In the genomic region with DNA sequence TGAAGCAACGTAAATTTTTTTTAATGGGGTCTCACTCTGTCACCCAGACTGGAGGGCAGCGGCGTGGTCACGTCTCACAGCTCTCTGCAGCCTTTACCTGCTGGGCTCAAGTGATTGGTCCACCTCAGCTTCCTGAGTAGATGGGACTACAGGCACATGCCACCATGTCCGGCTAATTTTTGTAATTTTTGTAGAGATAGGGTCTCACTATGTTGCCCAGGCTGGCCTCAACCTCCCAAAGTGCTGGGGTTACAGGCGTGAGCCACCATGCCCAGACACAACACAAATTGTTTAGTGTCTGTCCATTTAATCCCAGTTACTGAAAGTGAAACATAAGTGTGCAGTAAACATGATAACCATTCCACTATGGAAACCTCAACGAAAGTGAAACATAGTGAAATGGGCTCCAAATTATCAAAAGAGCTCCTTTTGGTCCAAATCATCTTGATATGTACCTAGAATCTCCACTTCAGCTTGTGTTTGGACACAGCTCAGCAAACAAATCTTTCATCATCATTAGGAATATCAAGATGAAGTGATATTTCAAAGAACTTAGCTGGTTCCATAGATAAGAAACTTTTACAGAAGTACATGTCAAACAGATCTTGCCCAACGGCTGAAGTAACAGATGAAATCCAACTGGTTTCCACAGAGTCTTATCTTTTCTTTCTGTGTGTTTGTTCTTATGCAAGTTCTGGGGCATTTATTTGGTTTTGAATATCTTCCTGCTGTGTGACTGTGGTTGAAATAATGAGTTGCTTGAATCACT, we compare ENCODE assay signal across 9 cellular contexts. TPM values are rescaled to one million over a fixed set of nuclear protein-coding genes. Genes with fewer than 3 reads are reported as not detected.
A peak's percentile ranks its signal among the peaks of the same experiment; 100 is the strongest.
DNase-seq lines count a peak whose midpoint lies in the region; ATAC-seq, FAIRE-seq and TF ChIP-seq lines count a peak whose summit lies in the region.
"Had no signal": no experiment of that assay in that cellular context is flagged by ENCODE, and none has a peak within 500 bp of the region (broad histone marks: within the 10 kb centered on the region; RNA-seq: fewer than 3 reads in every experiment).

No MANE protein-coding gene starts in this region.

- H4K20me1 ChIP-seq in KMS-11 (ENCODE audit: insufficient read depth) = no peaks in the 10 kb centered on the region
- H4K20me1 ChIP-seq in astrocyte (ENCODE audit: insufficient read depth, low read length) = no peaks in the 10 kb centered on the region

- H3K27me3 ChIP-seq in KMS-11 (ENCODE audit: insufficient read depth, low read depth) (no peaks in the 10 kb centered on the region), astrocyte (ENCODE audit: insufficient read depth, low read length) (no peaks in the 10 kb centered on the region)

- H3K9me3 Mint-ChIP-seq in astrocyte (ENCODE audit: unreplicated experiment) (no peaks in the 10 kb centered on the region), mesothelial cell of epicardium (no peaks in the 10 kb centered on the region)

- no peak for TF ChIP-seq CTCF in 22Rv1 (IDR thresholded peaks at IDR 0.05)
- TF ChIP-seq CTCF in KMS-11 (conservative IDR thresholded peaks at IDR 0.05; ENCODE audit: low read depth, low read length) = no peak
- TF ChIP-seq CTCF in astrocyte (IDR thresholded peaks at IDR 0.05; ENCODE audit: insufficient read depth, low read depth, low read length) = no peak
- no peak for TF ChIP-seq CTCF in mesothelial cell of epicardium (IDR thresholded peaks at IDR 0.05; ENCODE audit: unreplicated experiment)

- peaks cover 18% of the 10 kb centered on the region for H3K4me1 ChIP-seq in KMS-11 (ENCODE audit: low read depth, poor library complexity, severe bottlenecking)
- H3K4me1 ChIP-seq in astrocyte (ENCODE audit: insufficient read depth, low read length) = peaks cover 10% of the 10 kb centered on the region

- ATAC-seq in HG03097 (IDR thresholded peaks at IDR 0.05; ENCODE audit: low FRiP score, unreplicated experiment) (no peak), GM21447 (IDR thresholded peaks at IDR 0.05; ENCODE audit: unreplicated experiment) (no peak)

- no peaks in the 10 kb centered on the region for H3K27me3 Mint-ChIP-seq in astrocyte (ENCODE audit: low read depth, unreplicated experiment)
- no peaks in the 10 kb centered on the region for H3K27me3 Mint-ChIP-seq in mesothelial cell of epicardium (ENCODE audit: low read depth)

- H3K4me3 Mint-ChIP-seq in astrocyte (ENCODE audit: unreplicated experiment) = no peak overlapping the region
- H3K4me3 Mint-ChIP-seq in mesothelial cell of epicardium = no peak overlapping the region

- H3K36me3 Mint-ChIP-seq in astrocyte (ENCODE audit: low read depth, unreplicated experiment) (no peaks in the 10 kb centered on the region), mesothelial cell of epicardium (no peaks in the 10 kb centered on the region)

- H3K27ac Mint-ChIP-seq in astrocyte (ENCODE audit: unreplicated experiment) (peak overlapping the region; percentile 26), mesothelial cell of epicardium (peak overlapping the region; percentile 1)

- H3K79me2 ChIP-seq in KMS-11 (ENCODE audit: insufficient read depth, low read depth) = no peaks in the 10 kb centered on the region
- no peaks in the 10 kb centered on the region for H3K79me2 ChIP-seq in astrocyte (ENCODE audit: insufficient read depth, low read length)

- H2AFZ ChIP-seq in KMS-11 (ENCODE audit: low read depth) (no peak overlapping the region), astrocyte (ENCODE audit: low read depth, low read length) (no peak overlapping the region)

- H3K27ac ChIP-seq in 22Rv1 = peak overlapping the region; percentile 95
- H3K27ac ChIP-seq in KMS-11 = no peak overlapping the region
- no peak overlapping the region for H3K27ac ChIP-seq in astrocyte (ENCODE audit: low read depth, low read length)

- H3K4me3 ChIP-seq in KMS-11 (IDR thresholded peaks at IDR 0.05; ENCODE audit: insufficient read depth, low read depth, low read length) (no peak overlapping the region), astrocyte (ENCODE audit: insufficient read depth, low read depth, low read length) (no peak overlapping the region)

- peak; percentile 80 for DNase-seq in astrocyte (ENCODE audit: low read depth)
- no peak for DNase-seq in mesothelial cell of epicardium (ENCODE audit: low spot score in 2 of 2, unreplicated experiment in 2 of 2)
- no peak for DNase-seq in activated naive CD4-positive, alpha-beta T cell treated with Interleukin-2 at 50 U/mL for 16 hours
- no peak for DNase-seq in 8988T
- DNase-seq: NCI-H82 had no signal

- no peaks in the 10 kb centered on the region for H3K9me3 ChIP-seq in astrocyte (ENCODE audit: insufficient read depth, low read depth, low read length)

- peak overlapping the region; percentile 1; the same call in 1 of the 2 replicates for H3K4me2 ChIP-seq in KMS-11
- H3K4me2 ChIP-seq in astrocyte (ENCODE audit: low read length) = no peak overlapping the region

- H3K36me3 ChIP-seq in KMS-11 (ENCODE audit: insufficient read depth) (no peaks in the 10 kb centered on the region), astrocyte (ENCODE audit: insufficient read depth, low read length) (no peaks in the 10 kb centered on the region)

- H3K4me1 Mint-ChIP-seq in astrocyte (ENCODE audit: low read depth, unreplicated experiment) (peaks cover 29% of the 10 kb centered on the region), mesothelial cell of epicardium (peaks cover 32% of the 10 kb centered on the region)

- H3K9ac ChIP-seq in KMS-11 (no peak overlapping the region), astrocyte (ENCODE audit: low read length) (no peak overlapping the region)

- no peak for FAIRE-seq in astrocyte (lab: Jason Lieb, UNC)

RNA-seq across cellular contexts. Expression of a gene that starts 41.2 kb away (rescaled TPM):
- total RNA-seq in astrocyte (56.3 and 58.9 TPM in 2 replicates), mesothelial cell of epicardium (27.6 to 31.8 TPM (median 30.5 TPM) in 3 replicates)
